ENCODE assay signal across 33 cellular contexts in genomic region chr10:12518024-12518423, GRCh38.
"Had no signal": no experiment of that assay in that cellular context is flagged by ENCODE, and none has a peak within 500 bp of the region (broad histone marks: within the 10 kb centered on the region; RNA-seq: fewer than 3 reads in every experiment).

No MANE protein-coding gene starts in this region.

- ATAC-seq: activated naive CD4-positive, alpha-beta T cell treated with anti-CD3 and anti-CD28 coated beads, Interleukin-2, amount 50 U/mL, for 72 hours; activated naive CD8-positive, alpha-beta T cell treated with anti-CD3 and anti-CD28 coated beads, Interleukin-2, amount 50 U/mL, for 24 hours; activated T-cell treated with anti-CD3 and anti-CD28 coated beads, Interleukin-2, amount 50 U/mL, for 4 hours; activated T-cell treated with anti-CD3 and anti-CD28 coated beads, Interleukin-2, amount 50 U/mL, for 72 hours; activated T-helper 17 cell treated with anti-CD3 and anti-CD28 coated beads, Interleukin-2, amount 50 U/mL, for 72 hours; body of pancreas had no signal

- H3K27ac ChIP-seq: adrenal gland, ascending aorta, body of pancreas, brain microvascular endothelial cell, breast epithelium, cardiac muscle cell had no signal

- H3K27me3 ChIP-seq: adrenal gland, ascending aorta, body of pancreas, brain microvascular endothelial cell, breast epithelium, cardiac muscle cell had no signal

- H3K36me3 ChIP-seq: adrenal gland, ascending aorta, brain microvascular endothelial cell, breast epithelium, cardiac muscle cell had no signal

- FAIRE-seq: astrocyte, bronchial epithelial cell had no signal

- H3K9me3 ChIP-seq: body of pancreas, breast epithelium had no signal

- DNase-seq: activated effector memory CD4-positive, alpha-beta T cell treated with anti-CD3 and anti-CD28 coated beads, Interleukin-2, amount 50 U/mL, for 16 hours; activated effector memory CD4-positive, alpha-beta T cell treated with Interleukin-2 at 50 U/mL for 16 hours; activated gamma-delta T cell; activated gamma-delta T cell treated with Interleukin-2 at 50 U/mL for 16 hours; activated naive CD4-positive, alpha-beta T cell; activated naive CD4-positive, alpha-beta T cell treated with anti-CD3 and anti-CD28 coated beads for 36 hours; activated naive CD4-positive, alpha-beta T cell treated with anti-CD3 and anti-CD28 coated beads, Interleukin-2, amount 10 ng/mL, durations not matched to agents 7 days and 5 days; activated naive CD4-positive, alpha-beta T cell treated with anti-CD3 and anti-CD28 coated beads, Interleukin-2, amount 50 U/mL, for 16 hours; activated naive CD4-positive, alpha-beta T cell treated with Interleukin-2 at 50 U/mL for 16 hours; activated naive CD8-positive, alpha-beta T cell treated with anti-CD3 and anti-CD28 coated beads for 36 hours; activated naive CD8-positive, alpha-beta T cell treated with anti-CD3 and anti-CD28 coated beads, Interleukin-2, amount 10 ng/mL, durations not matched to agents 7 days and 5 days; activated naive CD8-positive, alpha-beta T cell treated with anti-CD3 and anti-CD28 coated beads, Interleukin-2, amount 50 U/mL, for 24 hours; activated T-cell treated with anti-CD3 and anti-CD28 coated beads, Interleukin-2, amount 50 U/mL, for 24 hours; activated T-cell treated with anti-CD3 and anti-CD28 coated beads, Interleukin-2, amount 50 U/mL, for 4 hours; activated T-cell treated with anti-CD3 and anti-CD28 coated beads, Interleukin-2, amount 50 U/mL, for 48 hours; activated T-cell treated with anti-CD3 and anti-CD28 coated beads, Interleukin-2, amount 50 U/mL, for 72 hours; adrenal gland; amniotic stem cell; amygdala; anterior cingulate cortex; aorta; body of pancreas; brain microvascular endothelial cell; caudate nucleus; central memory CD4-positive, alpha-beta T cell; cerebellar nuclear complex had no signal

- H3K4me1 ChIP-seq: adrenal gland, ascending aorta, breast epithelium had no signal

- H3K4me3 ChIP-seq: adrenal gland, ascending aorta, body of pancreas, breast epithelium, cardiac muscle cell had no signal
